Comparison of ENCODE assay signal across 8 cellular contexts in genomic region chr1:23664837-23665795, GRCh38. TPM values are rescaled to one million over a fixed set of nuclear protein-coding genes. Genes with fewer than 3 reads are reported as not detected.
DNase-seq lines count a peak whose midpoint lies in the region; ATAC-seq lines count a peak whose summit lies in the region.

No MANE protein-coding gene starts in this region.

- peak; percentile 47 for DNase-seq in NCI-H2171 treated with DMSO at 0.1 percent for 48 hours (lab: John Stamatoyannopoulos, UW)
- DNase-seq in NCI-H2171 (lab: John Stamatoyannopoulos, UW) = no peak
- peak; percentile 48 for DNase-seq in Jurkat, Clone E6-1 (ENCODE audit: low read depth, low spot score)
- DNase-seq in activated CD4-positive, alpha-beta T cell treated with anti-CD3 and anti-CD28 coated beads, Interleukin-2, amount 50 U/mL, for 1 hour = peak; percentile 3
- DNase-seq in left kidney (ENCODE audit: low read depth, low spot score) = peak; percentile 74
- DNase-seq in DMS114 treated with DMSO at 0.1 percent for 48 hours (lab: John Stamatoyannopoulos, UW; ENCODE audit: unreplicated experiment) = no peak

- H3K4me3 ChIP-seq in Jurkat, Clone E6-1 (ENCODE audit: low read length) = no peak overlapping the region

- ATAC-seq in HG03342 (IDR thresholded peaks at IDR 0.05; ENCODE audit: unreplicated experiment) (no peak), HG03108 (IDR thresholded peaks at IDR 0.05; ENCODE audit: unreplicated experiment) (no peak)

RNA-seq across cellular contexts. Expression of gene RPL11, which starts 26.5 kb away (rescaled TPM):
- polyA plus RNA-seq in Jurkat, Clone E6-1 (2012; ENCODE audit: insufficient read depth, insufficient read length) = 3,457 TPM

Comparison
In these comparisons a context has a peak if more than half of its experiments do, and no peak if none do; other contexts are left out.
1. DNase-seq: peak in NCI-H2171 treated with DMSO at 0.1 percent for 48 hours (single experiment), Jurkat, Clone E6-1 (single experiment), activated CD4-positive, alpha-beta T cell treated with anti-CD3 and anti-CD28 coated beads, Interleukin-2, amount 50 U/mL, for 1 hour (single experiment) and left kidney (single experiment); none in NCI-H2171 (single experiment) and DMS114 treated with DMSO at 0.1 percent for 48 hours (single experiment).